ENCODE assay signal across 16 cellular contexts in genomic region chr9:114401344-114401743, GRCh38. TPM values are rescaled to one million over a fixed set of nuclear protein-coding genes. Genes with fewer than 3 reads are reported as not detected.
DNase-seq lines count a peak whose midpoint lies in the region; ATAC-seq and TF ChIP-seq lines count a peak whose summit lies in the region.
"Had no signal": no experiment of that assay in that cellular context is flagged by ENCODE, and none has a peak within 500 bp of the region (broad histone marks: within the 10 kb centered on the region; RNA-seq: fewer than 3 reads in every experiment).

No MANE protein-coding gene starts in this region.

- ATAC-seq in Right ventricle myocardium inferior (no peak), left cardiac atrium (no peak), activated B cell treated with CpG ODN at 0.5 μM for 24 hours (ENCODE audit: low read depth) (no peak)
- no peak for ATAC-seq in CD8-positive, alpha-beta T cell
- ATAC-seq: A549 had no signal

- H3K18ac ChIP-seq in mesendoderm (ENCODE audit: low read length): no peak overlapping the region

- H3K79me2 ChIP-seq in mesendoderm (ENCODE audit: control insufficient read depth, insufficient read depth, low read length): no peaks in the 10 kb centered on the region

- CTCF ChIA-PET in activated B cell treated with CpG ODN at 0.5 μM for 24 hours (lab: Charles Lee): interaction anchor here (1.1 kb wide), 1 partner anchor 62 kb away, joined by 3 read pairs; no protein-coding TSS in a partner anchor
- CTCF ChIA-PET in CD8-positive, alpha-beta T cell (lab: Charles Lee): interaction anchor here (0.5 to 13.1 kb wide), 8 partner anchors 11 to 340 kb away, joined by 3 to 312 read pairs (median 4); partner anchors contain the start of gene TEX53

- no peak overlapping the region for H2BK120ac ChIP-seq in mesendoderm (ENCODE audit: low read depth, low read length)

- no peak overlapping the region for H3K4me3 Mint-ChIP-seq in activated B cell treated with CpG ODN at 0.5 μM for 24 hours
- H3K4me3 Mint-ChIP-seq in CD8-positive, alpha-beta T cell: no peak overlapping the region

- no peak overlapping the region for H2BK15ac ChIP-seq in mesendoderm (replicated peaks; ENCODE audit: low read depth)

- no peak overlapping the region for H3K4me2 ChIP-seq in mesendoderm (ENCODE audit: low read length)
- H3K4me2 ChIP-seq: A549; BLaER1 treated with 17β-estradiol and CSF1 and Interleukin-3, amounts not matched to agents 10 nM and 100 nM had no signal

- H3K79me1 ChIP-seq in mesendoderm (ENCODE audit: low read length): no peaks in the 10 kb centered on the region

- no peaks in the 10 kb centered on the region for H3K27me3 ChIP-seq in mesendoderm (ENCODE audit: insufficient read depth, low read length, poor library complexity)
- H3K27me3 ChIP-seq in CD8-positive, alpha-beta T cell (ENCODE audit: insufficient read depth, low read length): no peaks in the 10 kb centered on the region
- H3K27me3 ChIP-seq: BLaER1 treated with 17β-estradiol and CSF1 and Interleukin-3, amounts not matched to agents 10 nM and 100 nM had no signal

- no peaks in the 10 kb centered on the region for H3K9me3 ChIP-seq in CD8-positive, alpha-beta T cell (ENCODE audit: low read length)
- H3K9me3 ChIP-seq: A549; BLaER1 treated with 17β-estradiol and CSF1 and Interleukin-3, amounts not matched to agents 10 nM and 100 nM had no signal

- no CpG with 5 or more reads among the region's 7 CpGs for WGBS in mesendoderm (ENCODE audit: extremely low coverage, insufficient coverage, low lambda C conversion rate)

- no peak overlapping the region for H4K5ac ChIP-seq in mesendoderm (ENCODE audit: low read length)

- TF ChIP-seq CTCF in activated B cell treated with CpG ODN at 0.5 μM for 24 hours (IDR thresholded peaks at IDR 0.05): no peak
- TF ChIP-seq CTCF in CD8-positive, alpha-beta T cell (IDR thresholded peaks at IDR 0.05): no peak

- peak overlapping the region; percentile 30 for H3K27ac Mint-ChIP-seq in activated B cell treated with CpG ODN at 0.5 μM for 24 hours
- no peak overlapping the region for H3K27ac Mint-ChIP-seq in CD8-positive, alpha-beta T cell

- H3K56ac ChIP-seq in mesendoderm (ENCODE audit: low read length): no peak overlapping the region

- H3K36me3 ChIP-seq in mesendoderm (ENCODE audit: control insufficient read depth, insufficient read depth, low read length): no peaks in the 10 kb centered on the region
- no peaks in the 10 kb centered on the region for H3K36me3 ChIP-seq in CD8-positive, alpha-beta T cell (ENCODE audit: insufficient read depth, low read length)

- H2BK5ac ChIP-seq in mesendoderm (ENCODE audit: low read length): no peak overlapping the region

- H3K27me3 Mint-ChIP-seq in activated B cell treated with CpG ODN at 0.5 μM for 24 hours: no peaks in the 10 kb centered on the region
- no peaks in the 10 kb centered on the region for H3K27me3 Mint-ChIP-seq in CD8-positive, alpha-beta T cell (ENCODE audit: low read depth)

- DNase-seq in Right ventricle myocardium inferior (ENCODE audit: missing footprints): peak; percentile 1
- DNase-seq in left cardiac atrium: no peak
- DNase-seq in activated B cell treated with CpG ODN at 0.5 μM for 24 hours: no peak
- peak; percentile 39 for DNase-seq in mesendoderm
- DNase-seq in T1000 (lab: John Stamatoyannopoulos, UW): no peak
- no peak for DNase-seq in CD8-positive, alpha-beta T cell
- DNase-seq in NCI-H1694 (lab: John Stamatoyannopoulos, UW): no peak
- DNase-seq: DMS79, HCEC 1CT, Kasumi-1, NCI-H187 treated with DMSO at 0.1 percent for 48 hours, NCI-H446, NCI-H69, SIG-M5 had no signal

- no peak overlapping the region for H3K4me3 ChIP-seq in mesendoderm (ENCODE audit: low read length)
- no peak overlapping the region for H3K4me3 ChIP-seq in CD8-positive, alpha-beta T cell (ENCODE audit: low read depth, low read length)
- H3K4me3 ChIP-seq: A549; BLaER1 treated with 17β-estradiol and CSF1 and Interleukin-3, amounts not matched to agents 10 nM and 100 nM had no signal

- intact Hi-C loops in Right ventricle myocardium inferior (cut with DNase I): loop anchor here (10.0 kb wide), 1 partner anchor 1123 kb away; no protein-coding TSS in a partner anchor
- intact Hi-C loops in left cardiac atrium (cut with DNase I): no loop called here
- intact Hi-C loops in activated B cell treated with CpG ODN at 0.5 μM for 24 hours (cut with micrococcal nuclease): no loop called here
- intact Hi-C loops in CD8-positive, alpha-beta T cell (cut with DNase I, micrococcal nuclease): no loop called here

- peaks cover 16% of the 10 kb centered on the region for H3K36me3 Mint-ChIP-seq in activated B cell treated with CpG ODN at 0.5 μM for 24 hours (ENCODE audit: low read depth)
- peaks cover 6% of the 10 kb centered on the region for H3K36me3 Mint-ChIP-seq in CD8-positive, alpha-beta T cell

- no peak overlapping the region for H3K23ac ChIP-seq in mesendoderm (ENCODE audit: low read length)

- H3K27ac ChIP-seq in mesendoderm (ENCODE audit: low read depth, low read length): no peak overlapping the region
- no peak overlapping the region for H3K27ac ChIP-seq in CD8-positive, alpha-beta T cell (ENCODE audit: low read depth, low read length)
- H3K27ac ChIP-seq: A549; BLaER1 treated with 17β-estradiol and CSF1 and Interleukin-3, amounts not matched to agents 10 nM and 100 nM had no signal

- H3K4me1 ChIP-seq in mesendoderm (ENCODE audit: control insufficient read depth, low read depth, low read length): no peaks in the 10 kb centered on the region
- peaks cover 25% of the 10 kb centered on the region for H3K4me1 ChIP-seq in CD8-positive, alpha-beta T cell (ENCODE audit: insufficient read depth, low read length)

- H3K4ac ChIP-seq in mesendoderm (ENCODE audit: low read depth, low read length): no peak overlapping the region

- no peak overlapping the region for H2AK5ac ChIP-seq in mesendoderm (ENCODE audit: low read length)

- no peak overlapping the region for H3K9ac ChIP-seq in mesendoderm (ENCODE audit: low read length)
- H3K9ac ChIP-seq: BLaER1 treated with 17β-estradiol and CSF1 and Interleukin-3, amounts not matched to agents 10 nM and 100 nM had no signal

- peaks cover 23% of the 10 kb centered on the region for H3K4me1 Mint-ChIP-seq in activated B cell treated with CpG ODN at 0.5 μM for 24 hours
- peaks cover 22% of the 10 kb centered on the region for H3K4me1 Mint-ChIP-seq in CD8-positive, alpha-beta T cell (ENCODE audit: low read depth)

- POLR2A ChIA-PET in activated B cell treated with CpG ODN at 0.5 μM for 24 hours (lab: Charles Lee): interaction anchor here (0.9 to 23.4 kb wide), 4 partner anchors 16 to 215 kb away, joined by 3 to 913 read pairs (median 157); partner anchors contain the start of gene AKNA
- POLR2A ChIA-PET in CD8-positive, alpha-beta T cell (lab: Charles Lee): no interaction called here

- H4K8ac ChIP-seq in mesendoderm (ENCODE audit: low read depth, low read length): no peak overlapping the region

- no peaks in the 10 kb centered on the region for H3K9me3 Mint-ChIP-seq in activated B cell treated with CpG ODN at 0.5 μM for 24 hours
- no peaks in the 10 kb centered on the region for H3K9me3 Mint-ChIP-seq in CD8-positive, alpha-beta T cell

RNA-seq across cellular contexts. Expression of gene AKNA, which starts 13.6 kb away (rescaled TPM):
- total RNA-seq in Right ventricle myocardium inferior (7.1 TPM), left cardiac atrium (10 to 100 TPM in 1 of 2 donors, 1 to 10 TPM in 1; 9.1 to 13.0 TPM), activated B cell treated with CpG ODN at 0.5 μM for 24 hours (283 and 322 TPM in 2 replicates)
- 9.6 TPM for polyA plus RNA-seq in mesendoderm (2013, experiment 1 of 2)
- 10.0 TPM for polyA plus RNA-seq in mesendoderm (2013, experiment 2 of 2)
- 100 to 1,000 TPM; 249 to 269 TPM for total RNA-seq in CD8-positive, alpha-beta T cell

Comparison
In these comparisons a context has a peak if more than half of its experiments do, and no peak if none do; other contexts are left out.
1. DNase-seq: peak in Right ventricle myocardium inferior (single experiment) and mesendoderm (single experiment); none in left cardiac atrium (single experiment), activated B cell treated with CpG ODN at 0.5 μM for 24 hours (single experiment), T1000 (single experiment), CD8-positive, alpha-beta T cell (0 of 7) and NCI-H1694 (single experiment).
2. RNA of gene AKNA, which starts 13.6 kb away (total RNA-seq): 283 to 322 TPM in activated B cell treated with CpG ODN at 0.5 μM for 24 hours and 249 to 269 TPM in CD8-positive, alpha-beta T cell; 9.1 to 13.0 TPM in left cardiac atrium and 7.1 TPM in Right ventricle myocardium inferior (single experiment); every median in the first group is over 10 times any median in the second.